In genomic region chr2:231672617-231673347, GRCh38 we compare ENCODE assay signal across 8 cellular contexts. TPM values are rescaled to one million over a fixed set of nuclear protein-coding genes. Genes with fewer than 3 reads are reported as not detected.
DNase-seq lines count a peak whose midpoint lies in the region; ATAC-seq and TF ChIP-seq lines count a peak whose summit lies in the region.

No MANE protein-coding gene starts in this region.

- peak overlapping the region in 1 of 2 donors; percentile 4 for H3K4me3 ChIP-seq in duodenal mucosa (ENCODE audit: low read depth in 1 of 2, low read length in 2 of 2)

- no peaks in the 10 kb centered on the region for H3K36me3 ChIP-seq in duodenal mucosa (ENCODE audit: control insufficient read depth in 1 of 2, insufficient read depth in 2 of 2, low read length in 2 of 2)

- no peaks in the 10 kb centered on the region for H3K9me3 Mint-ChIP-seq in naive B cell

- peaks cover 68 to 91% (median 85%) of the 10 kb centered on the region in 3 donors for H3K4me1 Mint-ChIP-seq in naive B cell

- DNase-seq in DMS53 (lab: John Stamatoyannopoulos, UW) (peak; percentile 89), NCI-H82 (lab: John Stamatoyannopoulos, UW) (peak; percentile 87), naive B cell (peak; percentile 99), NCI-H2081 (lab: John Stamatoyannopoulos, UW) (no peak), HPDE6-E6E7 (ENCODE audit: extremely low spot score) (no peak)

- H3K27me3 ChIP-seq in duodenal mucosa (ENCODE audit: control insufficient read depth in 1 of 2, insufficient read depth in 2 of 2, low read length in 2 of 2): no peaks in the 10 kb centered on the region

- H3K9ac ChIP-seq in duodenal mucosa (ENCODE audit: low read depth in 1 of 2, low read length in 2 of 2): peak overlapping the region; percentile 26 to 29

- peak; percentile 43 for TF ChIP-seq POLR2A in GM19193 (IDR thresholded peaks at IDR 0.05; ENCODE audit: extremely low read depth, insufficient read depth, insufficient read length)

- ATAC-seq in HG03108 (IDR thresholded peaks at IDR 0.05; ENCODE audit: unreplicated experiment): peak; percentile 50
- peak; percentile 71 to 72 for ATAC-seq in naive B cell (ENCODE audit: low read depth in 2 of 2)

- no peaks in the 10 kb centered on the region for H3K36me3 Mint-ChIP-seq in naive B cell

- H3K27me3 Mint-ChIP-seq in naive B cell: no peaks in the 10 kb centered on the region

- peak overlapping the region; percentile 99 to 100 (median 100) for H3K27ac Mint-ChIP-seq in naive B cell

- peak overlapping the region; percentile 84 to 94 (median 90) for H3K4me3 Mint-ChIP-seq in naive B cell

- H3K27ac ChIP-seq in duodenal mucosa (ENCODE audit: low read depth, low read length): peak overlapping the region; percentile 72

- peaks cover 36 to 40% of the 10 kb centered on the region in 2 donors for H3K4me1 ChIP-seq in duodenal mucosa (ENCODE audit: control insufficient read depth in 1 of 2, insufficient read depth in 2 of 2, low read length in 2 of 2)

- no peaks in the 10 kb centered on the region for H3K9me3 ChIP-seq in duodenal mucosa (ENCODE audit: control insufficient read depth in 1 of 2, low read length in 2 of 2)

RNA-seq across cellular contexts. Expression of gene PTMA, which starts 35.5 kb away (rescaled TPM):
- polyA plus RNA-seq in naive B cell (ENCODE audit: low read depth in 6 of 6): 1,000 to 10,000 TPM; 1,295 to 2,538 (median 2,137) TPM

Comparison
In these comparisons a context has a peak if more than half of its experiments do, and no peak if none do; other contexts are left out.
1. DNase-seq: peak in DMS53 (single experiment), NCI-H82 (single experiment) and naive B cell (single experiment); none in NCI-H2081 (0 of 2) and HPDE6-E6E7 (single experiment).